ENCODE assay signal across 1 cellular context in the genomic region with DNA sequence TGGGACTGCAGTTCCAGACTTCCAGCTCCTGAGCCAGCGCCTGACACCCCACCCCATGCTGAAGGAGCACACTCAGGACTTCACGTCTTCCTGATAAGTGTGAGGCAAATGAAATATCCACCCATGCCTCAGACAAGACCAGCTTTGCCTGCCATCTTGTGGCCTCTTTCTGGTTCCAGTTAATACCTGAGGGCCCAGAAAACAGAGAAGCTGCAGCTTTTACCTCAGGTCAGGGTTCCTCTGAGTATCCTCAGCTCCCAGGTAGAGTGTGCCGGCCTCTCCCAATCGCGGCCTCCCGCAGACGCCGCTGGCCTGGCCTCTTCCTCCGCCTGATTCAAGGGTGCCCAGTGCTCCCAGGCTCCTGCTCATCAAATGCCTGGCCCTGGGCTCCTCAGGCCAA.
TF ChIP-seq lines count a peak whose summit lies in the region.

No MANE protein-coding gene starts in this region.

TF ChIP-seq in HepG2, 621 proteins besides CTCF, POLR2A, EP300 and RAD21 (continued from another document):
- TF ChIP-seq ZNF367 (CRISPR knock-in tag; IDR thresholded peaks at IDR 0.05; ENCODE audit: borderline replicate concordance) (no peak), ZFYVE20 (CRISPR knock-in tag; IDR thresholded peaks at IDR 0.05; ENCODE audit: borderline replicate concordance, low read depth) (no peak), NFKB2 (CRISPR knock-in tag; IDR thresholded peaks at IDR 0.05; ENCODE audit: borderline replicate concordance) (no peak), KDM4B (CRISPR knock-in tag; IDR thresholded peaks at IDR 0.05) (no peak)
